8 cellular contexts compared by ENCODE assay signal in genomic region chr5:174571662-174572397, GRCh38.
DNase-seq lines count a peak whose midpoint lies in the region; ATAC-seq, FAIRE-seq and TF ChIP-seq lines count a peak whose summit lies in the region.

No MANE protein-coding gene starts in this region.

- CTCF ChIA-PET in AG04449 (lab: Yijun Ruan, JAX) = interaction anchor here (0.8 to 1.5 kb wide), 6 partner anchors 10 to 221 kb away, joined by 3 to 8 read pairs (median 4); no protein-coding TSS in a partner anchor

- no peak for FAIRE-seq in GM12892 (lab: Jason Lieb, UNC)

- H3K4me1 Mint-ChIP-seq in mesothelial cell of epicardium = peaks cover 48% of the 10 kb centered on the region

- DNase-seq in AG04449 (ENCODE audit: low read depth, low spot score) = peak; percentile 69
- peak; percentile 98 for DNase-seq in NCI-H69 (lab: John Stamatoyannopoulos, UW)
- peak; percentile 45 for DNase-seq in epidermal melanocyte (ENCODE audit: insufficient read length, low spot score)
- peak; percentile 27 to 58 for DNase-seq in mesothelial cell of epicardium (ENCODE audit: low spot score in 2 of 2, unreplicated experiment in 2 of 2)
- DNase-seq in GM12892 (ENCODE audit: insufficient read length) = no peak
- DNase-seq in NOMO-1 treated with dmso at 0.1 percent for 144 hours (lab: John Stamatoyannopoulos, UW; ENCODE audit: unreplicated experiment) = no peak
- DNase-seq in NCI-H2107 (lab: John Stamatoyannopoulos, UW) = no peak

- ATAC-seq in HG03521 (IDR thresholded peaks at IDR 0.05; ENCODE audit: unreplicated experiment) = no peak

- H3K4me3 ChIP-seq in AG04449 (ENCODE audit: low read depth, low read length) = no peak overlapping the region

- H3K36me3 Mint-ChIP-seq in mesothelial cell of epicardium = no peaks in the 10 kb centered on the region

- TF ChIP-seq POLR2A in GM12892 (IDR thresholded peaks at IDR 0.05; ENCODE audit: low read depth, low read length) = no peak

- TF ChIP-seq CTCF in AG04449 (IDR thresholded peaks at IDR 0.05; ENCODE audit: insufficient read depth, low read length, missing control alignments) (peak; percentile 33), mesothelial cell of epicardium (IDR thresholded peaks at IDR 0.05; ENCODE audit: unreplicated experiment) (no peak)

- H3K4me3 Mint-ChIP-seq in mesothelial cell of epicardium = peak overlapping the region; percentile 32

- H3K27me3 Mint-ChIP-seq in mesothelial cell of epicardium (ENCODE audit: low read depth) = no peaks in the 10 kb centered on the region

- no peaks in the 10 kb centered on the region for H3K9me3 Mint-ChIP-seq in mesothelial cell of epicardium

- peak overlapping the region; percentile 73 for H3K27ac Mint-ChIP-seq in mesothelial cell of epicardium

- POLR2A ChIA-PET in AG04449 (lab: Yijun Ruan, JAX) = no interaction called here

Comparison
In these comparisons a context has a peak if more than half of its experiments do, and no peak if none do; other contexts are left out.
1. DNase-seq: peak in AG04449 (single experiment), NCI-H69 (single experiment), epidermal melanocyte (single experiment) and mesothelial cell of epicardium (2 of 2); none in GM12892 (single experiment), NOMO-1 treated with dmso at 0.1 percent for 144 hours (single experiment) and NCI-H2107 (single experiment).